6 cellular contexts compared by ENCODE assay signal in the genomic region with DNA sequence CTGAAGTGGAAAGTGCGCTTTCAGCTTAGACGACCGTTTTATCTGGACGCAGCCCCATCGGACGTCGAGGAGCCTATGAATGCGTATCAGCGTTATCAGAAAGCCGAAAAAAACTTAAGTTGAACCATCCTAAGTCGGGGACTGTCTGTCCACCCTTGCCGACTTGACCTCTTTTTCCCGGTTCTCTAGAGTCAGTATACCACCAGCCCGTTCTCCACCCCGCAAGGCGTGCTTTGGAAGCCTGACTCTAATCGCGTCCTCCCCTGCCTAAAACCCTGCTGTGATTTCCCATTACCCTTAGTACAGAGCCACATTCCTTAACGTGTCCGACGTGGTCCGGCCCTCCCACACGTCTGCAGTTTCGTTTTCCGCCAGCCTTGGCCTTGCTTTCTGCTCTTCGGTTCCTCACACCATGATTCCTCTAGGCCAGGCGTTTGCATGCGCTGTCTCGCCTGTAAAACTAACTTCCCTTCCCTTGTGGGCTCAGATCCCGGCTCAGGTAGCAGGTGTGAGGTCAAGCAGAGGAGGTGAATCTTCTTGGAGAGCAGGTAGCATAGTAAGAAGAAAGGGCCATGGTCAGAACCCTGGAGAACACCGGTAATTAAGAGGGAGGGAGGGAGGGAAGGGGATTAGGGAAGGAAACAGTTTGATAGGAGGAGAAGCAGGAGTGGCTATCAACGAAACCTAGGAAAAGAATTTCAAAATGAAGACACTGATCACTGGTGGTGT. TPM values are rescaled to one million over a fixed set of nuclear protein-coding genes. Genes with fewer than 3 reads are reported as not detected.
DNase-seq lines count a peak whose midpoint lies in the region; ATAC-seq lines count a peak whose summit lies in the region.

No MANE protein-coding gene starts in this region.

- H3K4me1 Mint-ChIP-seq in stimulated activated naive CD8-positive, alpha-beta T cell treated with anti-CD3 and anti-CD28 coated beads, Interleukin-15, Interleukin-2, amounts not matched to agents 100 ng/mL and 50 ng/mL, for 24 hours (ENCODE audit: low read depth), result peaks cover 23% of the 10 kb centered on the region
- H3K4me1 Mint-ChIP-seq in activated naive CD8-positive, alpha-beta T cell (ENCODE audit: low read depth), result peaks cover 17% of the 10 kb centered on the region

- H3K9me3 Mint-ChIP-seq in stimulated activated naive CD8-positive, alpha-beta T cell treated with anti-CD3 and anti-CD28 coated beads, Interleukin-15, Interleukin-2, amounts not matched to agents 100 ng/mL and 50 ng/mL, for 24 hours, result no peaks in the 10 kb centered on the region
- no peaks in the 10 kb centered on the region for H3K9me3 Mint-ChIP-seq in activated naive CD8-positive, alpha-beta T cell (ENCODE audit: low read depth)

- no peak for ATAC-seq in stimulated activated naive CD8-positive, alpha-beta T cell treated with anti-CD3 and anti-CD28 coated beads, Interleukin-15, Interleukin-2, amounts not matched to agents 100 U/mL and 50 U/mL, for 24 hours
- ATAC-seq in GM18511 (IDR thresholded peaks at IDR 0.05; ENCODE audit: unreplicated experiment), result no peak

- peaks cover 28% of the 10 kb centered on the region for H3K36me3 Mint-ChIP-seq in stimulated activated naive CD8-positive, alpha-beta T cell treated with anti-CD3 and anti-CD28 coated beads, Interleukin-15, Interleukin-2, amounts not matched to agents 100 ng/mL and 50 ng/mL, for 24 hours (ENCODE audit: low read depth)
- peaks cover 2% of the 10 kb centered on the region for H3K36me3 Mint-ChIP-seq in activated naive CD8-positive, alpha-beta T cell

- H3K4me3 Mint-ChIP-seq in stimulated activated naive CD8-positive, alpha-beta T cell treated with anti-CD3 and anti-CD28 coated beads, Interleukin-15, Interleukin-2, amounts not matched to agents 100 ng/mL and 50 ng/mL, for 24 hours, result peak overlapping the region; percentile 94
- H3K4me3 Mint-ChIP-seq in activated naive CD8-positive, alpha-beta T cell, result peak overlapping the region; percentile 100

- H3K27me3 Mint-ChIP-seq in stimulated activated naive CD8-positive, alpha-beta T cell treated with anti-CD3 and anti-CD28 coated beads, Interleukin-15, Interleukin-2, amounts not matched to agents 100 ng/mL and 50 ng/mL, for 24 hours, result peaks cover 7% of the 10 kb centered on the region
- peaks cover 3% of the 10 kb centered on the region for H3K27me3 Mint-ChIP-seq in activated naive CD8-positive, alpha-beta T cell

- no peak for DNase-seq in stimulated activated naive CD8-positive, alpha-beta T cell treated with anti-CD3 and anti-CD28 coated beads, Interleukin-15, Interleukin-2, amounts not matched to agents 100 U/mL and 50 U/mL, for 24 hours
- peak; percentile 83 for DNase-seq in mesenteric fat pad (ENCODE audit: low spot score)
- DNase-seq in SHP77 treated with DMSO at 0.1 percent for 48 hours (lab: John Stamatoyannopoulos, UW), result no peak

- H3K27ac Mint-ChIP-seq in stimulated activated naive CD8-positive, alpha-beta T cell treated with anti-CD3 and anti-CD28 coated beads, Interleukin-15, Interleukin-2, amounts not matched to agents 100 ng/mL and 50 ng/mL, for 24 hours, result peak overlapping the region; percentile 90
- H3K27ac Mint-ChIP-seq in activated naive CD8-positive, alpha-beta T cell, result peak overlapping the region; percentile 97

RNA-seq across cellular contexts. Expression of a gene that starts 0.9 kb away (rescaled TPM):
- total RNA-seq in mesenteric fat pad, result 21.8 TPM

RNA-seq across cellular contexts. Expression of a gene that starts 5.7 kb away (rescaled TPM):
- 0.35 TPM for total RNA-seq in mesenteric fat pad

RNA-seq across cellular contexts. Expression of a gene that starts 35.5 kb away (rescaled TPM):
- total RNA-seq in mesenteric fat pad, result 3.3 TPM

RNA-seq across cellular contexts. Expression of a gene that starts 59.7 kb away (rescaled TPM):
- total RNA-seq in mesenteric fat pad, result 68.3 TPM
